In the genomic region with DNA sequence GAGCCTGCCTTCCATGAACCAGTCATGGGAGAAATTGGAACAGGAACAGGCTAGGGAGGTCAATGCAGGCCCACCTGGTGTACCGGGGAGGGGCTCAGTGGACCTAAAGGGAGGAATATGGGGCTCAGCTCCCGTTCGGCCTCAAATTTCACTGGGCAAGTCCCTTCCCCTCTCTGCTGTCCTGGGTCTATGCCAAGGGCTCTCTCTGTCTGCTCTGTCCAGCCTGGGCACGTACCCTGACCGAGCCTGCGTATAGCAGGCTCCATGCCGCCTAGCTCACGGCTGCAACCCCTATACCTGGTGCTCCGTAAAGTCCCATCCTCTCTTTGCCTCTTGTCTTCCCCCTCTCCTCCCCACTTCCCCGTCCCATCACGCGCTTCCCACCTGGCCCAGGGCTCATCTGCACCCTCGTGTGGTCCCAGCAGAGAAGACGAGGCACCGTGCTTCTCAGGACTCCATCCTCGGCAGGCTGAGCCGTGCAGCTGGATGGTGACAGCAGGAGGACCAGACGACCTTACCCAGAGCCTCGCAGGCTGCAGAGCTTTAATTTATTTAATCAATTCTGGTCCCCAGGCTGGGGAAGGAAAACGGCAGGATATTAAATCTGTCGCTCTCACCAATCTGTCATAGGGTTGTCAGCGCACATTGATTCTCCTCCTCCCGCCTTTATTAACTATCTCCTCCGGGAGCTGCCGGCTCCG, we compare ENCODE assay signal across 30 cellular contexts. TPM values are rescaled to one million over a fixed set of nuclear protein-coding genes. Genes with fewer than 3 reads are reported as not detected.
DNase-seq lines count a peak whose midpoint lies in the region; ATAC-seq and TF ChIP-seq lines count a peak whose summit lies in the region.
"Had no signal": no experiment of that assay in that cellular context is flagged by ENCODE, and none has a peak within 500 bp of the region (broad histone marks: within the 10 kb centered on the region; RNA-seq: fewer than 3 reads in every experiment).

No MANE protein-coding gene starts in this region.

- ATAC-seq in GM21786 (IDR thresholded peaks at IDR 0.05; ENCODE audit: unreplicated experiment) = no peak
- ATAC-seq: activated naive CD4-positive, alpha-beta T cell treated with anti-CD3 and anti-CD28 coated beads, Interleukin-2, amount 50 U/mL, for 72 hours; effector memory CD8-positive, alpha-beta T cell; esophagus mucosa; foreskin keratinocyte; left lobe of liver; stimulated activated effector memory CD8-positive, alpha-beta T cell treated with anti-CD3 and anti-CD28 coated beads, Interleukin-12 subunit alpha, Interleukin-12 subunit beta, amount 100 ng/mL, for 72 hours had no signal

- WGBS in esophagus muscularis mucosa = 40% methylated on average over 15 of the region's 26 CpGs

- no peak for TF ChIP-seq POLR2A in esophagus muscularis mucosa (IDR thresholded peaks at IDR 0.05; ENCODE audit: low read depth)

- H3K27ac ChIP-seq in osteoblast (ENCODE audit: low read depth, low read length) (no peak overlapping the region), esophagus muscularis mucosa (replicated peaks in 1 of 4) (no peak overlapping the region)
- H3K27ac ChIP-seq: 22Rv1, coronary artery, foreskin keratinocyte, hepatocyte, prostate gland, sigmoid colon, vagina had no signal

- TF ChIP-seq EP300 in esophagus muscularis mucosa (IDR thresholded peaks at IDR 0.05) = no peak

- H3K4me3 ChIP-seq in HFF-Myc (replicated peaks; ENCODE audit: low read depth, low read length) (no peak overlapping the region), osteoblast (ENCODE audit: insufficient read depth, low read length) (no peak overlapping the region), esophagus muscularis mucosa (no peak overlapping the region)
- H3K4me3 ChIP-seq: coronary artery, hepatocyte, prostate gland, sigmoid colon, vagina had no signal

- peak; percentile 33 for DNase-seq in NCI-H2227 (lab: John Stamatoyannopoulos, UW; ENCODE audit: unreplicated experiment)
- DNase-seq in NCI-H2227 treated with DMSO at 0.1 percent for 48 hours (lab: John Stamatoyannopoulos, UW) = no peak
- DNase-seq in HFF-Myc (ENCODE audit: extremely low read depth, low read depth) = no peak
- DNase-seq in NCI-H82 treated with DMSO at 0.1 percent for 48 hours (lab: John Stamatoyannopoulos, UW; ENCODE audit: unreplicated experiment) = peak; percentile 73
- DNase-seq in osteoblast (ENCODE audit: insufficient read length, low spot score, missing footprints) = peak; percentile 77
- no peak for DNase-seq in esophagus muscularis mucosa (ENCODE audit: extremely low spot score)
- no peak for DNase-seq in AML-193 (lab: John Stamatoyannopoulos, UW)
- DNase-seq: activated CD4-positive, alpha-beta memory T cell treated with anti-CD3 and anti-CD28 coated beads, Interleukin-2, amount 10 ng/mL, durations not matched to agents 7 days and 5 days; activated CD4-positive, alpha-beta T cell treated with anti-CD3 and anti-CD28 coated beads for 1 hour; anterior cingulate cortex; CD4-positive, alpha-beta memory T cell; DMS79; effector memory CD8-positive, alpha-beta T cell; foreskin keratinocyte; mesendoderm; NCI-H1092; NCI-H187 treated with DMSO at 0.1 percent for 48 hours; NCI-H446; sigmoid colon; stimulated activated CD4-positive, alpha-beta T cell treated with anti-CD3 and anti-CD28 coated beads, Interleukin-4, amount 100 ng/mL, for 24 hours had no signal

- no peak overlapping the region for H2AFZ ChIP-seq in osteoblast (ENCODE audit: low read length)
- H2AFZ ChIP-seq: hepatocyte had no signal

- H4K20me1 ChIP-seq in osteoblast (ENCODE audit: insufficient read depth, low read length) = no peaks in the 10 kb centered on the region

- no peaks in the 10 kb centered on the region for H3K36me3 ChIP-seq in osteoblast (ENCODE audit: insufficient read depth, low read length)
- no peaks in the 10 kb centered on the region for H3K36me3 ChIP-seq in esophagus muscularis mucosa
- H3K36me3 ChIP-seq: prostate gland, sigmoid colon, vagina had no signal

- H3K9me3 ChIP-seq in osteoblast (ENCODE audit: low read depth, low read length) (no peaks in the 10 kb centered on the region), esophagus muscularis mucosa (no peaks in the 10 kb centered on the region)
- H3K9me3 ChIP-seq: prostate gland, sigmoid colon, vagina had no signal

- TF ChIP-seq CTCF in HFF-Myc (IDR thresholded peaks at IDR 0.05; ENCODE audit: low read depth, low read length, missing control alignments) = peak; percentile 8
- no peak for TF ChIP-seq CTCF in osteoblast (IDR thresholded peaks at IDR 0.05; ENCODE audit: extremely low read depth, low read depth, low read length)
- no peak for TF ChIP-seq CTCF in esophagus muscularis mucosa (IDR thresholded peaks at IDR 0.05)

- no peaks in the 10 kb centered on the region for H3K4me1 ChIP-seq in osteoblast (ENCODE audit: insufficient read depth, low read length)
- H3K4me1 ChIP-seq in esophagus muscularis mucosa = no peaks in the 10 kb centered on the region
- H3K4me1 ChIP-seq: foreskin keratinocyte, sigmoid colon, vagina had no signal

- peaks cover 20% of the 10 kb centered on the region for H3K27me3 ChIP-seq in osteoblast (ENCODE audit: insufficient read depth, low read length)
- peaks cover 0 to 97% (median 2%) of the 10 kb centered on the region in 4 donors for H3K27me3 ChIP-seq in esophagus muscularis mucosa
- H3K27me3 ChIP-seq: vagina had no signal

- intact Hi-C loops in esophagus muscularis mucosa (cut with DNase I) = no loop called here

- H3K4me2 ChIP-seq in osteoblast (ENCODE audit: insufficient read depth, low read length) = no peak overlapping the region
- H3K4me2 ChIP-seq: hepatocyte had no signal

- no peaks in the 10 kb centered on the region for H3K79me2 ChIP-seq in osteoblast (ENCODE audit: insufficient read depth, low read length)
- H3K79me2 ChIP-seq: hepatocyte had no signal

RNA-seq across cellular contexts. Expression of a gene that starts 25.1 kb away (rescaled TPM):
- under 0.01 TPM in 2 replicates for total RNA-seq in osteoblast
- not detected for total RNA-seq in esophagus muscularis mucosa
- total RNA-seq: esophagus mucosa, left lobe of liver, vagina had no signal

Comparison
In these comparisons a context has a peak if more than half of its experiments do, and no peak if none do; other contexts are left out.
1. DNase-seq: peak in NCI-H2227 (single experiment), NCI-H82 treated with DMSO at 0.1 percent for 48 hours (single experiment) and osteoblast (single experiment); none in NCI-H2227 treated with DMSO at 0.1 percent for 48 hours (single experiment), HFF-Myc (single experiment), esophagus muscularis mucosa (single experiment) and AML-193 (0 of 2).